8 cellular contexts compared by ENCODE assay signal in the genomic region with DNA sequence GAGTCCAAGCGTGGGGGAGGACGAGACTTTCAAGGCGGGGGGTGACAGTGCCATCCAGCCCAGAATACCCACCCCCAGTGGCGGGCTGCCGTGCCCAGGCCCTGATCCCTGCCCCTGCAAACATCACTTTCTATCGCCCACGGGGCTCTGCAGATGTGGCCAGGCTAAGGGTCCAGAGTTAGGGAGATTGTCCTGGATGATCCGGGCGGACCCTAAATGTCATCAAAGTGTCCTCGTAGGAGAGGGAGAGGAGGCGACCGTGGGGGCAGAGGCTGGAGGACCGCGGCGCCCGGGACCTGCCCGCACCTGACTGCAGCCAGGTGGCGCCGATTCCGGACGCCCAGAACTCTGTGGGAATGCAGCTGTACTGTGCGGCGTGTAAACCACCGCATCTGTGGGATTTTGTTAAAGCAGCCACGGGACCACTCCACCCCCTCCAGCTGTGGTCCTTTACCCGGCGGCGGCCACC. TPM values are rescaled to one million over a fixed set of nuclear protein-coding genes. Genes with fewer than 3 reads are reported as not detected.
DNase-seq lines count a peak whose midpoint lies in the region; ATAC-seq and TF ChIP-seq lines count a peak whose summit lies in the region.

No MANE protein-coding gene starts in this region.

- TF ChIP-seq CTCF in ascending aorta (IDR thresholded peaks at IDR 0.05): peak in 1 of 3 experiments; percentile 40

- ATAC-seq in GM18511 (IDR thresholded peaks at IDR 0.05; ENCODE audit: unreplicated experiment) (peak; percentile 19), HG03439 (IDR thresholded peaks at IDR 0.05; ENCODE audit: unreplicated experiment) (peak; percentile 22), left colon (peak; percentile 73)

- H3K27ac ChIP-seq in ascending aorta (peak overlapping the region; percentile 90), substantia nigra (ENCODE audit: low read depth, low read length, poor library complexity, severe bottlenecking) (peak overlapping the region; percentile 84)

- DNase-seq in ascending aorta (ENCODE audit: low spot score in 2 of 2) (no peak), left colon (peak; percentile 40 to 63), substantia nigra (lab: John Stamatoyannopoulos, UW) (peak in 3 of 49 donors; percentile 18 to 52 (median 35)), NCI-H69 (lab: John Stamatoyannopoulos, UW) (no peak), NCI-H146 (lab: John Stamatoyannopoulos, UW) (no peak), COLO829 (ENCODE audit: low spot score) (no peak)

- H3K9me3 ChIP-seq in ascending aorta: no peaks in the 10 kb centered on the region

- H3K27me3 ChIP-seq in ascending aorta: no peaks in the 10 kb centered on the region

- peaks cover 0 to 13% of the 10 kb centered on the region in 2 donors for H3K4me1 ChIP-seq in ascending aorta

- H3K4me3 ChIP-seq in ascending aorta: peak overlapping the region; percentile 83 to 84

- intact Hi-C loops in ascending aorta (cut with DNase I): loop anchor here (10.0 kb wide), 1 partner anchor 576 kb away; a partner anchor contains a TSS
- intact Hi-C loops in left colon (cut with DNase I, micrococcal nuclease): no loop called here

- no peaks in the 10 kb centered on the region for H3K36me3 ChIP-seq in ascending aorta

RNA-seq across cellular contexts. Expression of a gene that starts 32.4 kb away (rescaled TPM):
- not detected for total RNA-seq in ascending aorta
- total RNA-seq in left colon: not detected

Comparison
In these comparisons a context has a peak if more than half of its experiments do, and no peak if none do; other contexts are left out.
1. ATAC-seq: peak in every context shown above with its lines; median percentile 73 in left colon; 22 in HG03439; 19 in GM18511.
2. DNase-seq: peak in left colon (2 of 2); none in ascending aorta (0 of 2), NCI-H69 (single experiment), NCI-H146 (single experiment) and COLO829 (single experiment).